1 cellular context compared by ENCODE assay signal in genomic region chr11:72069787-72070251, GRCh38.
TF ChIP-seq lines count a peak whose summit lies in the region.

No MANE protein-coding gene starts in this region.

TF ChIP-seq in K562, 482 proteins besides CTCF, POLR2A, EP300 and RAD21 (continued from another document):
- TF ChIP-seq MEF2D (tag; conservative IDR thresholded peaks at IDR 0.05; ENCODE audit: low read depth), result 0 out of 2 replicates have a peak, but pooled peaks have one; percentile 30
- 0 out of 2 replicates have a peak, but pooled peaks have one; percentile 24 for TF ChIP-seq GABPA (tag; conservative IDR thresholded peaks at IDR 0.05; ENCODE audit: low read depth)
- no peak for TF ChIP-seq CBFA2T2 (conservative IDR thresholded peaks at IDR 0.05)
- TF ChIP-seq DMBX1 (CRISPR knock-in tag; IDR thresholded peaks at IDR 0.05; ENCODE audit: borderline replicate concordance), result peak; percentile 45; the same call in 1 of the 2 replicates
- no peak for TF ChIP-seq HNRNPUL1 (IDR thresholded peaks at IDR 0.05; ENCODE audit: low read length)
- TF ChIP-seq EGR1 (conservative IDR thresholded peaks at IDR 0.05), result peak; percentile 42; the same call in 1 of the 2 replicates
- TF ChIP-seq, protein P1, sequence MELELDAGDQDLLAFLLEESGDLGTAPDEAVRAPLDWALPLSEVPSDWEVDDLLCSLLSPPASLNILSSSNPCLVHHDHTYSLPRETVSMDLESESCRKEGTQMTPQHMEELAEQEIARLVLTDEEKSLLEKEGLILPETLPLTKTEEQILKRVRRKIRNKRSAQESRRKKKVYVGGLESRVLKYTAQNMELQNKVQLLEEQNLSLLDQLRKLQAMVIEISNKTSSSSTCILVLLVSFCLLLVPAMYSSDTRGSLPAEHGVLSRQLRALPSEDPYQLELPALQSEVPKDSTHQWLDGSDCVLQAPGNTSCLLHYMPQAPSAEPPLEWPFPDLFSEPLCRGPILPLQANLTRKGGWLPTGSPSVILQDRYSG (tag; conservative IDR thresholded peaks at IDR 0.05; ENCODE audit: low read depth), result peak; percentile 84; the same call in 1 of the 2 replicates
- peak; percentile 77 for TF ChIP-seq ZNF766 (CRISPR knock-in tag; conservative IDR thresholded peaks at IDR 0.05)
- no peak for TF ChIP-seq IRF2 (CRISPR knock-in tag; IDR thresholded peaks at IDR 0.05)
- TF ChIP-seq TEAD1 (CRISPR knock-in tag; IDR thresholded peaks at IDR 0.05), result peak in 1 of 2 experiments; percentile 19; a peak in 1 of 4 replicates
- TF ChIP-seq ZBTB17 (CRISPR knock-in tag; IDR thresholded peaks at IDR 0.05), result 0 out of 2 replicates have a peak, but pooled peaks have one; percentile 69
- TF ChIP-seq SIN3B (IDR thresholded peaks at IDR 0.05; ENCODE audit: low read depth), result no peak
- TF ChIP-seq CCAR2 (IDR thresholded peaks at IDR 0.05; ENCODE audit: low read depth, low read length), result no peak
- no peak for TF ChIP-seq ZNF217 (CRISPR knock-in tag; IDR thresholded peaks at IDR 0.05)
